8 cellular contexts compared by ENCODE assay signal in genomic region chr10:46282460-46283216, GRCh38. TPM values are rescaled to one million over a fixed set of nuclear protein-coding genes. Genes with fewer than 3 reads are reported as not detected.
A peak's percentile ranks its signal among the peaks of the same experiment; 100 is the strongest.
DNase-seq lines count a peak whose midpoint lies in the region; ATAC-seq, FAIRE-seq and TF ChIP-seq lines count a peak whose summit lies in the region.

No MANE protein-coding gene starts in this region.

- 0 out of 4 replicates have a peak, but pooled peaks of 1 of the 2 experiments have one; percentile 28 for TF ChIP-seq POLR2A in HepG2 (IDR thresholded peaks at IDR 0.05; ENCODE audit: insufficient read depth in 1 of 2, low read depth in 2 of 2, low read length in 2 of 2)

- H3K79me2 ChIP-seq in HepG2 (ENCODE audit: insufficient read depth, low read length), result no peaks in the 10 kb centered on the region

- intact Hi-C loops in HepG2 (cut with micrococcal nuclease; ENCODE audit: unreplicated experiment), result no loop called here

- no peak for TF ChIP-seq EP300 in HepG2 (IDR thresholded peaks at IDR 0.05; ENCODE audit: low read depth in 2 of 2, low read length in 2 of 2)
- no peak for TF ChIP-seq EP300 in HepG2 (CRISPR knock-in tag; IDR thresholded peaks at IDR 0.05; ENCODE audit: borderline replicate concordance)

- TF ChIP-seq CTCF in HepG2 (CRISPR knock-in tag; IDR thresholded peaks at IDR 0.05), result no peak

- peak overlapping the region; percentile 60 for H3K4me2 ChIP-seq in HepG2 (ENCODE audit: low read depth, low read length)

- peak overlapping the region; percentile 27 for H3K4me3 ChIP-seq in MG63
- peak overlapping the region; percentile 43 to 66 for H3K4me3 ChIP-seq in duodenal mucosa (ENCODE audit: low read depth in 1 of 2, low read length in 2 of 2)
- peak overlapping the region; percentile 40 to 61 (median 51); a peak in 4 of 6 replicates for H3K4me3 ChIP-seq in HepG2 (replicated peaks in 1 of 3; ENCODE audit: insufficient read depth in 1 of 3, low read depth in 2 of 3, low read length in 3 of 3)

- CTCF ChIA-PET in HepG2 (lab: Yijun Ruan, JAX; ENCODE audit: low intra/inter-chr PET ratio, low total read pairs), result no interaction called here

- in situ Hi-C loops in HepG2 (cut with HindIII; ENCODE audit: extremely low pct_ligation_motif_present, low pct_unique_long_range_greater_than_20kb), result loop anchor here (5.0 to 10.0 kb wide), 2 partner anchors 178 to 1100 kb away; partner anchors contain the start of gene ZNF488

- BruUV-seq in HepG2 (replicated peaks; lab: Mats Ljungman, UMichigan), result no TSS peak

- ATAC-seq in GM18867 (IDR thresholded peaks at IDR 0.05; ENCODE audit: unreplicated experiment) (peak; percentile 49), HepG2 (peak; percentile 87), HG03159 (IDR thresholded peaks at IDR 0.05; ENCODE audit: unreplicated experiment) (no peak)

- H3K9ac ChIP-seq in duodenal mucosa (ENCODE audit: low read depth in 1 of 2, low read length in 2 of 2), result peak overlapping the region in 1 of 2 donors; percentile 41
- no peak overlapping the region for H3K9ac ChIP-seq in HepG2 (ENCODE audit: insufficient read depth, low read depth, low read length)

- H3K4me1 ChIP-seq in duodenal mucosa (ENCODE audit: control insufficient read depth in 1 of 2, insufficient read depth in 2 of 2, low read length in 2 of 2) (peaks cover 16 to 18% of the 10 kb centered on the region in 2 donors), HepG2 (ENCODE audit: insufficient read depth, low read length) (no peaks in the 10 kb centered on the region)

- no peak for TF ChIP-seq RAD21 in HepG2 (CRISPR knock-in tag; IDR thresholded peaks at IDR 0.05)

- H3K27ac ChIP-seq in duodenal mucosa (ENCODE audit: low read depth, low read length), result no peak overlapping the region
- no peak overlapping the region for H3K27ac ChIP-seq in HepG2 (ENCODE audit: extremely low read length, insufficient read depth, low read length)

- POLR2A ChIA-PET in HepG2 (lab: Yijun Ruan, JAX), result interaction anchor here (0.6 kb wide), 1 partner anchor 176 kb away, joined by 4 read pairs; no protein-coding TSS in a partner anchor

- no peak overlapping the region for H2AFZ ChIP-seq in HepG2 (ENCODE audit: low read length)

- no peak for FAIRE-seq in HepG2 (lab: Jason Lieb, UNC)

- DNase-seq in MG63 (peak; percentile 84), HepG2 (ENCODE audit: low spot score) (peak; percentile 33), NCI-H345 (lab: John Stamatoyannopoulos, UW) (no peak)
- DNase-seq in activated CD4-positive, alpha-beta T cell treated with anti-CD3 and anti-CD28 coated beads, Interleukin-2, amount 50 U/mL, for 24 hours (ENCODE audit: low read depth in 1 of 2, low spot score in 1 of 2), result peak; percentile 19 to 42
- peak; percentile 67 for DNase-seq in stimulated activated CD4-positive, alpha-beta T cell treated with anti-CD3 and anti-CD28 coated beads, Interleukin-4, amount 100 ng/mL, for 1 hour

- H3K36me3 ChIP-seq in MG63 (no peaks in the 10 kb centered on the region), duodenal mucosa (ENCODE audit: control insufficient read depth in 1 of 2, insufficient read depth in 2 of 2, low read length in 2 of 2) (no peaks in the 10 kb centered on the region), HepG2 (replicated peaks in 1 of 2; ENCODE audit: control insufficient read depth in 1 of 2, insufficient read depth in 2 of 2, low read length in 2 of 2) (no peaks in the 10 kb centered on the region)

- 38% methylated on average over 15 of the region's 58 CpGs for WGBS in HepG2 (ENCODE audit: low lambda C conversion rate)

- no peaks in the 10 kb centered on the region for H3K27me3 ChIP-seq in MG63
- peaks cover 6 to 11% of the 10 kb centered on the region in 2 donors for H3K27me3 ChIP-seq in duodenal mucosa (ENCODE audit: control insufficient read depth in 1 of 2, insufficient read depth in 2 of 2, low read length in 2 of 2)
- H3K27me3 ChIP-seq in HepG2 (ENCODE audit: control insufficient read depth in 1 of 2, insufficient read depth in 2 of 2, low read length in 2 of 2), result peaks cover 4 to 60% of the 10 kb centered on the region in 2 experiments; a peak in 4 of 5 replicates

- H3K9me3 ChIP-seq in MG63, result no peaks in the 10 kb centered on the region
- H3K9me3 ChIP-seq in duodenal mucosa (ENCODE audit: control insufficient read depth in 1 of 2, low read length in 2 of 2), result no peaks in the 10 kb centered on the region
- H3K9me3 ChIP-seq in HepG2 (ENCODE audit: low read length), result no peaks in the 10 kb centered on the region

- H4K20me1 ChIP-seq in HepG2 (ENCODE audit: insufficient read depth, low read length), result no peaks in the 10 kb centered on the region

TF ChIP-seq in HepG2, 621 proteins besides CTCF, POLR2A, EP300 and RAD21 (continues in another document):
- no peak for TF ChIP-seq RBAK (CRISPR knock-in tag; IDR thresholded peaks at IDR 0.05)
- TF ChIP-seq RBFOX2 (IDR thresholded peaks at IDR 0.05; ENCODE audit: low read depth, low read length), result 0 out of 2 replicates have a peak, but pooled peaks have one; percentile 37
- no peak for TF ChIP-seq DBP (CRISPR knock-in tag; IDR thresholded peaks at IDR 0.05; ENCODE audit: not compliant biosample characterization)
- no peak for TF ChIP-seq ZNF326 (CRISPR knock-in tag; IDR thresholded peaks at IDR 0.05; ENCODE audit: borderline replicate concordance)
- TF ChIP-seq ZNF296 (CRISPR knock-in tag; conservative IDR thresholded peaks at IDR 0.05), result no peak
- TF ChIP-seq SSRP1 (CRISPR knock-in tag; IDR thresholded peaks at IDR 0.05), result no peak
- TF ChIP-seq ARNT2 (CRISPR knock-in tag; IDR thresholded peaks at IDR 0.05; ENCODE audit: low read depth), result no peak
- TF ChIP-seq KDM5B (CRISPR knock-in tag; IDR thresholded peaks at IDR 0.05; ENCODE audit: borderline replicate concordance), result no peak
- no peak for TF ChIP-seq DMTF1 (CRISPR knock-in tag; IDR thresholded peaks at IDR 0.05)
- no peak for TF ChIP-seq AKAP8 (CRISPR knock-in tag; IDR thresholded peaks at IDR 0.05)
- no peak for TF ChIP-seq ATM (IDR thresholded peaks at IDR 0.05; ENCODE audit: borderline replicate concordance)
- no peak for TF ChIP-seq ZNF24 (IDR thresholded peaks at IDR 0.05)
- no peak for TF ChIP-seq SP5 (CRISPR knock-in tag; IDR thresholded peaks at IDR 0.05; ENCODE audit: borderline replicate concordance, low read depth)
- no peak for TF ChIP-seq REL (CRISPR knock-in tag; conservative IDR thresholded peaks at IDR 0.05)
- no peak for TF ChIP-seq ZKSCAN1 (IDR thresholded peaks at IDR 0.05; ENCODE audit: low read length)
- TF ChIP-seq NFRKB (IDR thresholded peaks at IDR 0.05), result no peak
- no peak for TF ChIP-seq ZNF557 (CRISPR knock-in tag; IDR thresholded peaks at IDR 0.05)
- no peak for TF ChIP-seq SP2 (CRISPR knock-in tag; IDR thresholded peaks at IDR 0.05)
- TF ChIP-seq ZNF235 (CRISPR knock-in tag; IDR thresholded peaks at IDR 0.05; ENCODE audit: borderline replicate concordance), result no peak

RNA-seq across cellular contexts. Expression of gene ANTXRL, which starts 4.2 kb away (rescaled TPM):
- total RNA-seq in MG63 (2014; rRNA removed; shearing (Covaris generic); ENCODE audit: low replicate concordance), result not detected in 2 replicates
- not detected in 2 replicates for total RNA-seq in HepG2 (2016; rRNA removed; fragmentation: Illumina TruSeq; extraction: Trizol)
- not detected in 2 replicates for total RNA-seq in HepG2 (2016; cell fraction: cytosol; rRNA removed; fragmentation: Illumina TruSeq; extraction: Trizol; ENCODE audit: low read depth)
- not detected in 2 replicates for total RNA-seq in HepG2 (2016; cell fraction: insoluble cytoplasmic fraction; rRNA removed; fragmentation: Illumina TruSeq; extraction: Trizol)
- not detected in 2 replicates for total RNA-seq in HepG2 (2016; cell fraction: membrane; rRNA removed; fragmentation: Illumina TruSeq; extraction: Trizol)
- not detected in 2 replicates for total RNA-seq in HepG2 (2016; cell fraction: nucleus; rRNA removed; fragmentation: Illumina TruSeq; extraction: Trizol)
- not detected in 2 replicates for polyA plus RNA-seq in HepG2 (2011; rRNA removed)
- polyA plus RNA-seq in HepG2 (2011; cell fraction: cytosol; rRNA removed), result not detected in 2 replicates
- polyA plus RNA-seq in HepG2 (2011; cell fraction: nucleus; rRNA removed), result not detected in 2 replicates
- not detected in 2 replicates for polyA plus RNA-seq in HepG2 (2012)
- polyA plus RNA-seq in HepG2 (2016; cell fraction: cytosol; fragmentation: Illumina TruSeq; extraction: Trizol; ENCODE audit: low read depth), result not detected in 2 replicates
- polyA plus RNA-seq in HepG2 (2016; cell fraction: insoluble cytoplasmic fraction; fragmentation: Illumina TruSeq; extraction: Trizol; ENCODE audit: low read depth), result not detected in 2 replicates
- polyA plus RNA-seq in HepG2 (2016; cell fraction: membrane; fragmentation: Illumina TruSeq; extraction: Trizol; ENCODE audit: low read depth), result not detected in 2 replicates
- polyA plus RNA-seq in HepG2 (2016; cell fraction: nucleus; fragmentation: Illumina TruSeq; extraction: Trizol; ENCODE audit: insufficient read depth, low read depth), result not detected in 2 replicates
- polyA minus RNA-seq in HepG2 (2011; rRNA and poly(A)+ RNA removed; ENCODE audit: low replicate concordance), result not detected in 2 replicates
- polyA minus RNA-seq in HepG2 (2011; cell fraction: cytosol; rRNA and poly(A)+ RNA removed), result not detected in 2 replicates
- polyA minus RNA-seq in HepG2 (2011; cell fraction: nucleus; rRNA and poly(A)+ RNA removed), result not detected in 2 replicates
